8 cellular contexts compared by ENCODE assay signal in genomic region chr1:212607206-212607923, GRCh38. TPM values are rescaled to one million over a fixed set of nuclear protein-coding genes. Genes with fewer than 3 reads are reported as not detected.
DNase-seq lines count a peak whose midpoint lies in the region; ATAC-seq and TF ChIP-seq lines count a peak whose summit lies in the region.

No MANE protein-coding gene starts in this region.

- peak overlapping the region; percentile 93 for H3K4me3 Mint-ChIP-seq in activated T-helper 17 cell treated with anti-CD3 and anti-CD28 coated beads, Interleukin-2, amount 50 U/mL, for 72 hours

- H3K9me3 ChIP-seq in heart left ventricle (no peaks in the 10 kb centered on the region), psoas muscle (no peaks in the 10 kb centered on the region)

- H3K27ac ChIP-seq in heart left ventricle (peak overlapping the region; percentile 66 to 99 (median 94)), psoas muscle (peak overlapping the region; percentile 83)

- peaks cover 38% of the 10 kb centered on the region for H3K36me3 Mint-ChIP-seq in activated T-helper 17 cell treated with anti-CD3 and anti-CD28 coated beads, Interleukin-2, amount 50 U/mL, for 72 hours (ENCODE audit: low read depth)

- 1 to 2% (median 1%) methylated on average over 30 to 34 of the region's 34 CpGs for WGBS in heart left ventricle, 4 donors
- 1 to 2% (median 1%) methylated on average over 34 of the region's 34 CpGs for WGBS in psoas muscle, 3 donors

- peak overlapping the region; percentile 36 to 89 (median 74) for H3K4me3 ChIP-seq in heart left ventricle
- H3K4me3 ChIP-seq in psoas muscle, result peak overlapping the region; percentile 81

- intact Hi-C loops in heart left ventricle (cut with DNase I) (loop anchor here in 9 of 10 donors (2.0 to 5.0 kb wide), 8 partner anchors 40 to 131 kb away; no protein-coding TSS in a partner anchor), psoas muscle (cut with DNase I) (loop anchor here (1.0 to 10.0 kb wide), 4 partner anchors 40 to 130 kb away; no protein-coding TSS in a partner anchor)

- TF ChIP-seq POLR2A in heart left ventricle (IDR thresholded peaks at IDR 0.05), result no peak

- DNase-seq in Daoy (ENCODE audit: low read depth) (peak; percentile 48), HT-29 (ENCODE audit: low spot score) (peak; percentile 33), heart left ventricle (peak; percentile 37 to 66 (median 53)), psoas muscle (peak; percentile 35 to 62), GF-D8 (lab: John Stamatoyannopoulos, UW) (no peak)

- H3K27me3 ChIP-seq in heart left ventricle, result peaks cover 0 to 41% (median 0%) of the 10 kb centered on the region in 9 donors
- peaks cover 0 to 49% (median 13%) of the 10 kb centered on the region in 3 donors for H3K27me3 ChIP-seq in psoas muscle (ENCODE audit: insufficient read depth in 3 of 3, low read length in 2 of 3)

- H3K36me3 ChIP-seq in heart left ventricle (no peaks in the 10 kb centered on the region), psoas muscle (ENCODE audit: insufficient read depth in 1 of 2, low read depth in 1 of 2) (no peaks in the 10 kb centered on the region)

- peaks cover 0 to 53% (median 43%) of the 10 kb centered on the region in 12 donors for H3K4me1 ChIP-seq in heart left ventricle
- H3K4me1 ChIP-seq in psoas muscle, result peaks cover 24% of the 10 kb centered on the region

- H3K27me3 Mint-ChIP-seq in activated T-helper 17 cell treated with anti-CD3 and anti-CD28 coated beads, Interleukin-2, amount 50 U/mL, for 72 hours, result peaks cover 39% of the 10 kb centered on the region

- peak overlapping the region; percentile 89 for H3K27ac Mint-ChIP-seq in activated T-helper 17 cell treated with anti-CD3 and anti-CD28 coated beads, Interleukin-2, amount 50 U/mL, for 72 hours

- H3K4me1 Mint-ChIP-seq in activated T-helper 17 cell treated with anti-CD3 and anti-CD28 coated beads, Interleukin-2, amount 50 U/mL, for 72 hours, result peaks cover 22% of the 10 kb centered on the region

- H3K9me3 Mint-ChIP-seq in activated T-helper 17 cell treated with anti-CD3 and anti-CD28 coated beads, Interleukin-2, amount 50 U/mL, for 72 hours, result no peaks in the 10 kb centered on the region

- no peak for TF ChIP-seq CTCF in heart left ventricle (IDR thresholded peaks at IDR 0.05)
- no peak for TF ChIP-seq CTCF in psoas muscle (IDR thresholded peaks at IDR 0.05)

- no peak for ATAC-seq in activated T-helper 17 cell treated with anti-CD3 and anti-CD28 coated beads, Interleukin-2, amount 50 U/mL, for 72 hours (replicated peaks)
- no peak for ATAC-seq in heart left ventricle
- no peak for ATAC-seq in psoas muscle
- ATAC-seq in GM18858 (IDR thresholded peaks at IDR 0.05; ENCODE audit: unreplicated experiment), result no peak
- ATAC-seq in GM18502 (IDR thresholded peaks at IDR 0.05; ENCODE audit: poor library complexity, unreplicated experiment), result no peak

RNA-seq across cellular contexts. Expression of gene ATF3, which starts 1.2 kb away (rescaled TPM):
- 17.8 and 37.4 TPM in 2 replicates for total RNA-seq in Daoy (2014; rRNA removed; shearing (Covaris generic))
- total RNA-seq in HT-29 (2014; rRNA removed; shearing (Covaris generic)), result 104 and 105 TPM in 2 replicates
- total RNA-seq in activated T-helper 17 cell treated with anti-CD3 and anti-CD28 coated beads, Interleukin-2, amount 50 U/mL, for 72 hours, result 10 to 100 TPM; 26.7 to 35.6 TPM
- total RNA-seq in heart left ventricle (10 to 100 TPM in 5 of 9 donors, 1 to 10 TPM in 4; 4.6 to 49.0 (median 11.0) TPM), psoas muscle (10 to 100 TPM; 13.5 to 51.3 (median 26.3) TPM)
- polyA plus RNA-seq in heart left ventricle (10 to 100 TPM; 17.8 to 74.5 TPM), psoas muscle (10 to 100 TPM in 2 of 3 donors, 1 to 10 TPM in 1; 6.6 to 29.2 (median 10.1) TPM)
